ENCODE assay signal across 8 cellular contexts in genomic region chr21:44940116-44940631, GRCh38. TPM values are rescaled to one million over a fixed set of nuclear protein-coding genes. Genes with fewer than 3 reads are reported as not detected.
A peak's percentile ranks its signal among the peaks of the same experiment; 100 is the strongest.
DNase-seq lines count a peak whose midpoint lies in the region; ATAC-seq and TF ChIP-seq lines count a peak whose summit lies in the region.

No MANE protein-coding gene starts in this region.

- peak overlapping the region; percentile 4 for H2BK120ac ChIP-seq in trophoblast cell (ENCODE audit: insufficient read depth, low read length, poor library complexity)

- no peak overlapping the region for H2BK5ac ChIP-seq in trophoblast cell (ENCODE audit: low read depth, low read length, poor library complexity)

- no peak overlapping the region for H2AK5ac ChIP-seq in trophoblast cell (ENCODE audit: low read length)

- peaks cover 6% of the 10 kb centered on the region in 2 experiments for H3K4me1 ChIP-seq in trophoblast cell (ENCODE audit: control insufficient read depth in 1 of 2, insufficient read depth in 2 of 2, low read length in 2 of 2)

- H3K4me2 ChIP-seq in trophoblast cell (ENCODE audit: low read length), result peak overlapping the region; percentile 94

- WGBS in trophoblast cell (ENCODE audit: extremely low coverage, insufficient coverage, insufficient read length), result no CpG with 5 or more reads among the region's 53 CpGs

- peak overlapping the region; percentile 4 for H3K18ac ChIP-seq in trophoblast cell (ENCODE audit: low read length)

- peak; percentile 24 for ATAC-seq in HG02884 (IDR thresholded peaks at IDR 0.05; ENCODE audit: unreplicated experiment)
- peak; percentile 41 for ATAC-seq in SK-N-SH treated with all-trans-retinoic acid at 6 μM for 48 hours

- peak overlapping the region; percentile 19 for H3K14ac ChIP-seq in trophoblast cell (ENCODE audit: low read length)

- no peak overlapping the region for H2BK12ac ChIP-seq in trophoblast cell (ENCODE audit: low read length)

- DNase-seq in DMS53 (lab: John Stamatoyannopoulos, UW) (peak; percentile 45), DMS53 treated with DMSO at 0.1 percent for 48 hours (lab: John Stamatoyannopoulos, UW; ENCODE audit: unreplicated experiment) (no peak), fibroblast of the aortic adventitia (ENCODE audit: low read depth) (no peak), trophoblast cell (peak in 1 of 2 donors; percentile 33), SHP77 (lab: John Stamatoyannopoulos, UW) (no peak)
- no peak for DNase-seq in stimulated activated CD4-positive, alpha-beta T cell treated with anti-CD3 and anti-CD28 coated beads, Interleukin-12 subunit alpha, Interleukin-12 subunit beta, amount 100 ng/mL, for 4 hours

- H3K27me3 ChIP-seq in trophoblast cell (ENCODE audit: insufficient read depth, low read length), result no peaks in the 10 kb centered on the region

- H4K8ac ChIP-seq in trophoblast cell (ENCODE audit: low read depth, low read length), result peak overlapping the region; percentile 96

- no peak overlapping the region for H4K91ac ChIP-seq in trophoblast cell (ENCODE audit: low read depth, low read length)

- peaks cover 22 to 24% of the 10 kb centered on the region in 2 experiments for H3K36me3 ChIP-seq in trophoblast cell (ENCODE audit: control insufficient read depth in 1 of 2, insufficient read depth in 2 of 2, low read length in 2 of 2)

- H3K27ac ChIP-seq in trophoblast cell (ENCODE audit: low read depth, low read length), result no peak overlapping the region

- TF ChIP-seq CTCF in fibroblast of the aortic adventitia (IDR thresholded peaks at IDR 0.05; ENCODE audit: insufficient read depth, low read length), result no peak

- peak overlapping the region; percentile 13 for H4K12ac ChIP-seq in trophoblast cell (ENCODE audit: low read depth, low read length)

- peak overlapping the region; percentile 92 for H3K4me3 ChIP-seq in fibroblast of the aortic adventitia (ENCODE audit: low read depth, low read length)
- H3K4me3 ChIP-seq in trophoblast cell (ENCODE audit: low read depth, low read length), result peak overlapping the region; percentile 98

- peak overlapping the region; percentile 84 for H3K9ac ChIP-seq in trophoblast cell (ENCODE audit: low read length)

- no peaks in the 10 kb centered on the region for H3K9me3 ChIP-seq in trophoblast cell (ENCODE audit: insufficient read depth, low read depth, low read length)

- peak overlapping the region; percentile 24 for H2AFZ ChIP-seq in trophoblast cell (ENCODE audit: insufficient read depth, low read length, poor library complexity)

- peak overlapping the region; percentile 30 for H3K4ac ChIP-seq in trophoblast cell (ENCODE audit: low read depth, low read length)

- no peak overlapping the region for H3K23ac ChIP-seq in trophoblast cell (ENCODE audit: low read length)

- peaks cover 7% of the 10 kb centered on the region for H3K79me2 ChIP-seq in trophoblast cell (ENCODE audit: control insufficient read depth, insufficient read depth, low read length, poor library complexity)

- peaks cover 5% of the 10 kb centered on the region for H3K79me1 ChIP-seq in trophoblast cell (ENCODE audit: low read length)

TF ChIP-seq in SK-N-SH treated with all-trans-retinoic acid at 6 μM for 48 hours, 23 proteins besides CTCF, POLR2A, EP300 and RAD21:
- no peak for TF ChIP-seq CSDC2 (CRISPR knock-in tag; IDR thresholded peaks at IDR 0.05)
- TF ChIP-seq ZNF8 (CRISPR knock-in tag; IDR thresholded peaks at IDR 0.05), result no peak
- TF ChIP-seq ZC3H10 (CRISPR knock-in tag; IDR thresholded peaks at IDR 0.05), result no peak
- no peak for TF ChIP-seq PATZ1 (CRISPR knock-in tag; IDR thresholded peaks at IDR 0.05; ENCODE audit: borderline replicate concordance)
- TF ChIP-seq OSR1 (CRISPR knock-in tag; IDR thresholded peaks at IDR 0.05), result no peak
- no peak for TF ChIP-seq RARB (CRISPR knock-in tag; IDR thresholded peaks at IDR 0.05)
- TF ChIP-seq SNAI2 (CRISPR knock-in tag; IDR thresholded peaks at IDR 0.05), result no peak
- TF ChIP-seq ZNF70 (CRISPR knock-in tag; IDR thresholded peaks at IDR 0.05), result no peak
- no peak for TF ChIP-seq ESRRG (CRISPR knock-in tag; IDR thresholded peaks at IDR 0.05)
- no peak for TF ChIP-seq TCF4 (CRISPR knock-in tag; IDR thresholded peaks at IDR 0.05; ENCODE audit: borderline replicate concordance)
- TF ChIP-seq ZNF565 (CRISPR knock-in tag; conservative IDR thresholded peaks at IDR 0.05; ENCODE audit: low read depth), result no peak
- no peak for TF ChIP-seq GLIS3 (CRISPR knock-in tag; IDR thresholded peaks at IDR 0.05)
- TF ChIP-seq ZFP3 (CRISPR knock-in tag; IDR thresholded peaks at IDR 0.05), result no peak
TF ChIP-seq in SK-N-SH treated with all-trans-retinoic acid at 6 μM for 48 hours: peak in this region for 0.

RNA-seq across cellular contexts. Expression of gene SLX9, which starts 0.3 kb away (rescaled TPM):
- total RNA-seq in fibroblast of the aortic adventitia (ENCODE audit: low replicate concordance), result 6.0 and 7.4 TPM in 2 replicates
- 19.1 and 21.1 TPM in 2 replicates for polyA plus RNA-seq in trophoblast cell (2013)

RNA-seq across cellular contexts. Expression of gene ITGB2, which starts 19.5 kb away (rescaled TPM):
- total RNA-seq in fibroblast of the aortic adventitia (ENCODE audit: low replicate concordance), result 0.09 TPM in 1 of 2 replicates, not detected in the other
- polyA plus RNA-seq in trophoblast cell (2013), result 0.03 TPM in 2 replicates
